In genomic region chr16:27753563-27753962, GRCh38 we compare ENCODE assay signal across 29 cellular contexts.
"Had no signal": no experiment of that assay in that cellular context is flagged by ENCODE, and none has a peak within 500 bp of the region (broad histone marks: within the 10 kb centered on the region; RNA-seq: fewer than 3 reads in every experiment).

No MANE protein-coding gene starts in this region.

- H3K27ac Mint-ChIP-seq: nephron had no signal

- H3K27me3 ChIP-seq: esophagus squamous epithelium, heart right ventricle, left lung, neutrophil, right atrium auricular region, testis, tibial nerve, upper lobe of left lung had no signal

- H3K27me3 Mint-ChIP-seq: effector memory CD8-positive, alpha-beta T cell; naive thymus-derived CD4-positive, alpha-beta T cell had no signal

- H3K4me2 ChIP-seq: smooth muscle cell had no signal

- ATAC-seq: effector memory CD8-positive, alpha-beta T cell; left cardiac atrium; left lung; naive thymus-derived CD4-positive, alpha-beta T cell; sciatic nerve; stimulated activated naive CD8-positive, alpha-beta T cell treated with anti-CD3 and anti-CD28 coated beads, Interleukin-15, Interleukin-2, amounts not matched to agents 100 U/mL and 50 U/mL, for 24 hours had no signal

- H3K9me3 ChIP-seq: esophagus squamous epithelium, heart right ventricle, left lung, neutrophil, prostate gland, right atrium auricular region, testis, tibial nerve, upper lobe of left lung had no signal

- H3K4me1 ChIP-seq: prostate gland, testis, upper lobe of left lung had no signal

- DNase-seq: cortex of kidney; effector memory CD8-positive, alpha-beta T cell; erythroblast; esophagus squamous epithelium; foreskin melanocyte; glutamatergic neuron; heart right ventricle; hippocampal formation; left cardiac atrium; left lung; mesenchymal stem cell; midbrain; naive thymus-derived CD4-positive, alpha-beta T cell; stimulated activated CD4-positive, alpha-beta T cell treated with anti-CD3 and anti-CD28 coated beads, Interleukin-12 subunit alpha, Interleukin-12 subunit beta, amount 100 ng/mL, for 4 hours; stimulated activated CD4-positive, alpha-beta T cell treated with anti-CD3 and anti-CD28 coated beads, Interleukin-1b, Interleukin-23, amount 100 ng/mL, for 48 hours; stimulated activated CD4-positive, alpha-beta T cell treated with anti-CD3 and anti-CD28 coated beads, Interleukin-4, amount 100 ng/mL, for 1 hour; stimulated activated CD8-positive, alpha-beta memory T cell treated with anti-CD3 and anti-CD28 coated beads, Interleukin-4, amount 100 ng/mL, for 48 hours; stimulated activated naive CD8-positive, alpha-beta T cell treated with anti-CD3 and anti-CD28 coated beads, Interleukin-15, Interleukin-2, amounts not matched to agents 100 U/mL and 50 U/mL, for 24 hours; substantia nigra; testis; upper lobe of left lung had no signal

- H3K4me3 Mint-ChIP-seq: effector memory CD8-positive, alpha-beta T cell; naive thymus-derived CD4-positive, alpha-beta T cell; nephron had no signal

- H3K27ac ChIP-seq: esophagus squamous epithelium, heart right ventricle, left lung, neutrophil, parathyroid adenoma, prostate gland, right atrium auricular region, testis, tibial nerve, upper lobe of left lung had no signal

- H3K79me2 ChIP-seq: parathyroid adenoma had no signal

- H3K9ac ChIP-seq: parathyroid adenoma had no signal

- H3K4me3 ChIP-seq: esophagus squamous epithelium, heart right ventricle, left lung, prostate gland, right atrium auricular region, smooth muscle cell, testis, tibial nerve, upper lobe of left lung had no signal

- H3K36me3 ChIP-seq: prostate gland had no signal

- H2AFZ ChIP-seq: parathyroid adenoma had no signal

- H3K9me3 Mint-ChIP-seq: effector memory CD8-positive, alpha-beta T cell; nephron had no signal
